35 cellular contexts compared by ENCODE assay signal in genomic region chr6:84733889-84734288, GRCh38. TPM values are rescaled to one million over a fixed set of nuclear protein-coding genes. Genes with fewer than 3 reads are reported as not detected.
"Had no signal": no experiment of that assay in that cellular context is flagged by ENCODE, and none has a peak within 500 bp of the region (broad histone marks: within the 10 kb centered on the region; RNA-seq: fewer than 3 reads in every experiment).

No MANE protein-coding gene starts in this region.

- H3K36me3 ChIP-seq: adrenal gland, breast epithelium had no signal

- H3K4me3 ChIP-seq: adrenal gland, ascending aorta, body of pancreas, breast epithelium had no signal

- H3K9me3 ChIP-seq: adrenal gland, ascending aorta, body of pancreas, breast epithelium had no signal

- FAIRE-seq: astrocyte, bronchial epithelial cell had no signal

- H3K27ac ChIP-seq: adrenal gland, ascending aorta, body of pancreas, brain microvascular endothelial cell, breast epithelium had no signal

- DNase-seq: activated effector memory CD4-positive, alpha-beta T cell treated with anti-CD3 and anti-CD28 coated beads, Interleukin-2, amount 50 U/mL, for 16 hours; activated effector memory CD4-positive, alpha-beta T cell treated with Interleukin-2 at 50 U/mL for 16 hours; activated gamma-delta T cell; activated gamma-delta T cell treated with Interleukin-2 at 50 U/mL for 16 hours; activated naive CD4-positive, alpha-beta T cell; activated naive CD4-positive, alpha-beta T cell treated with anti-CD3 and anti-CD28 coated beads for 36 hours; activated naive CD4-positive, alpha-beta T cell treated with anti-CD3 and anti-CD28 coated beads, Interleukin-2, amount 10 ng/mL, durations not matched to agents 7 days and 5 days; activated naive CD4-positive, alpha-beta T cell treated with anti-CD3 and anti-CD28 coated beads, Interleukin-2, amount 50 U/mL, for 16 hours; activated naive CD4-positive, alpha-beta T cell treated with Interleukin-2 at 50 U/mL for 16 hours; activated naive CD8-positive, alpha-beta T cell treated with anti-CD3 and anti-CD28 coated beads for 36 hours; activated naive CD8-positive, alpha-beta T cell treated with anti-CD3 and anti-CD28 coated beads, Interleukin-2, amount 10 ng/mL, durations not matched to agents 7 days and 5 days; activated naive CD8-positive, alpha-beta T cell treated with anti-CD3 and anti-CD28 coated beads, Interleukin-2, amount 50 U/mL, for 24 hours; activated T-cell treated with anti-CD3 and anti-CD28 coated beads for 4 hours; activated T-cell treated with anti-CD3 and anti-CD28 coated beads, Interleukin-2, amount 50 U/mL, for 1 hour; activated T-cell treated with anti-CD3 and anti-CD28 coated beads, Interleukin-2, amount 50 U/mL, for 24 hours; activated T-cell treated with anti-CD3 and anti-CD28 coated beads, Interleukin-2, amount 50 U/mL, for 4 hours; activated T-cell treated with anti-CD3 and anti-CD28 coated beads, Interleukin-2, amount 50 U/mL, for 48 hours; activated T-cell treated with anti-CD3 and anti-CD28 coated beads, Interleukin-2, amount 50 U/mL, for 72 hours; adrenal gland; amniotic stem cell; amygdala; anterior cingulate cortex; aorta; body of pancreas; brain microvascular endothelial cell; central memory CD4-positive, alpha-beta T cell; cerebellar nuclear complex had no signal

- ATAC-seq: activated naive CD4-positive, alpha-beta T cell treated with anti-CD3 and anti-CD28 coated beads, Interleukin-2, amount 50 U/mL, for 72 hours; activated naive CD8-positive, alpha-beta T cell treated with anti-CD3 and anti-CD28 coated beads, Interleukin-2, amount 50 U/mL, for 24 hours; activated T-cell treated with anti-CD3 and anti-CD28 coated beads, Interleukin-2, amount 50 U/mL, for 4 hours; activated T-cell treated with anti-CD3 and anti-CD28 coated beads, Interleukin-2, amount 50 U/mL, for 72 hours; activated T-helper 17 cell treated with anti-CD3 and anti-CD28 coated beads, Interleukin-2, amount 50 U/mL, for 72 hours; body of pancreas had no signal

- H3K4me1 ChIP-seq: adrenal gland, body of pancreas, breast epithelium had no signal

- H3K27me3 ChIP-seq: adrenal gland, ascending aorta, body of pancreas, brain microvascular endothelial cell, breast epithelium had no signal

RNA-seq across cellular contexts. Expression of gene TBX18, which starts 30.5 kb away (rescaled TPM):
- total RNA-seq: activated naive CD4-positive, alpha-beta T cell treated with anti-CD3 and anti-CD28 coated beads for 36 hours; activated naive CD4-positive, alpha-beta T cell treated with anti-CD3 and anti-CD28 coated beads, Interleukin-2, amount 50 U/mL, for 72 hours; activated naive CD8-positive, alpha-beta T cell treated with anti-CD3 and anti-CD28 coated beads for 36 hours; activated naive CD8-positive, alpha-beta T cell treated with anti-CD3 and anti-CD28 coated beads, Interleukin-2, amount 10 ng/mL, durations not matched to agents 7 days and 5 days; activated T-cell treated with anti-CD3 and anti-CD28 coated beads, Interleukin-2, amount 50 U/mL, for 4 hours; activated T-cell treated with anti-CD3 and anti-CD28 coated beads, Interleukin-2, amount 50 U/mL, for 72 hours; activated T-helper 1 cell treated with anti-CD3 and anti-CD28 coated beads, Interleukin-12 subunit alpha, Interleukin-12 subunit beta, Interleukin-2, Interleukin-4 antibody, amounts not matched to agents 30 ng/mL and 10 ng/mL and 1 ng/mL, durations not matched to agents 14 hours and 24 hours and 36 hours; activated T-helper 17 cell treated with anti-CD3 and anti-CD28 coated beads, Interleukin-2, amount 50 U/mL, for 72 hours; activated T-helper 2 cell treated with anti-CD3 and anti-CD28 coated beads, Interferon-gamma antibody, Interleukin-2, Interleukin-4, amounts not matched to agents 10 μg/mL and 5 μg/mL and 100 μg/mL, durations not matched to agents 14 hours and 24 hours and 36 hours had no signal
